ENCODE assay signal across 14 cellular contexts in genomic region chr22:24200616-24201212, GRCh38. TPM values are rescaled to one million over a fixed set of nuclear protein-coding genes. Genes with fewer than 3 reads are reported as not detected.
DNase-seq lines count a peak whose midpoint lies in the region; ATAC-seq and TF ChIP-seq lines count a peak whose summit lies in the region.
"Had no signal": no experiment of that assay in that cellular context is flagged by ENCODE, and none has a peak within 500 bp of the region (broad histone marks: within the 10 kb centered on the region; RNA-seq: fewer than 3 reads in every experiment).

No MANE protein-coding gene starts in this region.

- H4K91ac ChIP-seq in mesenchymal stem cell (ENCODE audit: low read length), result peak overlapping the region; percentile 75

- H4K8ac ChIP-seq in mesenchymal stem cell (ENCODE audit: low read length), result peak overlapping the region; percentile 72

- DNase-seq in AG09309 (ENCODE audit: low read depth), result peak; percentile 17
- DNase-seq in NCI-H226, result peak; percentile 63
- peak; percentile 35 for DNase-seq in mesenchymal stem cell
- DNase-seq in NCI-H2029 treated with DMSO at 0.1 percent for 48 hours (lab: John Stamatoyannopoulos, UW), result no peak
- DNase-seq in stimulated activated naive CD8-positive, alpha-beta T cell treated with anti-CD3 and anti-CD28 coated beads, Interleukin-15, amount 100 ng/mL, for 72 hours, result no peak
- DNase-seq: activated CD8-positive, alpha-beta memory T cell treated with anti-CD3 and anti-CD28 coated beads for 24 hours; head of caudate nucleus; left ventricle myocardium superior had no signal

- H3K14ac ChIP-seq in mesenchymal stem cell (ENCODE audit: low read length in 2 of 2), result no peak overlapping the region

- no peaks in the 10 kb centered on the region for H3K27me3 Mint-ChIP-seq in dendritic cell treated with granulocyte-macrophage colony-stimulating factor and Interleukin-4, amounts not matched to agents 40 ng/mL and 50 ng/mL, for 4 days
- H3K27me3 Mint-ChIP-seq in stimulated activated naive CD8-positive, alpha-beta T cell treated with anti-CD3 and anti-CD28 coated beads, Interleukin-15, amount 100 ng/mL, for 72 hours, result no peaks in the 10 kb centered on the region

- ATAC-seq in HG03457 (IDR thresholded peaks at IDR 0.05; ENCODE audit: unreplicated experiment) (no peak), GM19328 (IDR thresholded peaks at IDR 0.05; ENCODE audit: unreplicated experiment) (no peak)
- ATAC-seq in stimulated activated naive CD8-positive, alpha-beta T cell treated with anti-CD3 and anti-CD28 coated beads, Interleukin-15, amount 100 ng/mL, for 72 hours, result no peak
- ATAC-seq: left ventricle myocardium superior had no signal

- peaks cover 6% of the 10 kb centered on the region for H3K4me1 ChIP-seq in mesenchymal stem cell (ENCODE audit: control insufficient read depth, insufficient read depth, low read depth, low read length)
- H3K4me1 ChIP-seq: neural progenitor cell had no signal

- H2BK12ac ChIP-seq in mesenchymal stem cell (ENCODE audit: low read length in 2 of 2), result peak overlapping the region in 1 of 2 experiments; percentile 17

- no peak overlapping the region for H2AK5ac ChIP-seq in mesenchymal stem cell (ENCODE audit: low read length, severe bottlenecking)

- H3K9ac ChIP-seq in mesenchymal stem cell (ENCODE audit: low read length), result no peak overlapping the region
- H3K9ac ChIP-seq: neural progenitor cell had no signal

- no peaks in the 10 kb centered on the region for H3K9me3 ChIP-seq in mesenchymal stem cell (ENCODE audit: control insufficient read depth, low read length)
- H3K9me3 ChIP-seq: vagina had no signal

- no peak overlapping the region for H3K4ac ChIP-seq in mesenchymal stem cell (ENCODE audit: low read depth in 1 of 2, low read length in 2 of 2)

- intact Hi-C loops in dendritic cell treated with granulocyte-macrophage colony-stimulating factor and Interleukin-4, amounts not matched to agents 40 ng/mL and 50 ng/mL, for 4 days (cut with micrococcal nuclease), result no loop called here

- H3K9me3 Mint-ChIP-seq in dendritic cell treated with granulocyte-macrophage colony-stimulating factor and Interleukin-4, amounts not matched to agents 40 ng/mL and 50 ng/mL, for 4 days, result no peaks in the 10 kb centered on the region
- H3K9me3 Mint-ChIP-seq in stimulated activated naive CD8-positive, alpha-beta T cell treated with anti-CD3 and anti-CD28 coated beads, Interleukin-15, amount 100 ng/mL, for 72 hours, result no peaks in the 10 kb centered on the region
- H3K9me3 Mint-ChIP-seq: activated naive CD4-positive, alpha-beta T cell treated with anti-CD3 and anti-CD28 coated beads, Interleukin-2, amount 50 U/mL, for 24 hours had no signal

- H3K23ac ChIP-seq in mesenchymal stem cell (ENCODE audit: low read length in 2 of 2), result no peak overlapping the region

- no peak overlapping the region for H2AFZ ChIP-seq in mesenchymal stem cell (ENCODE audit: low read depth, low read length)
- H2AFZ ChIP-seq: neural progenitor cell had no signal

- WGBS in mesenchymal stem cell, result 77% methylated on average over 4 of the region's 7 CpGs

- no peak overlapping the region for H3K4me2 ChIP-seq in mesenchymal stem cell (ENCODE audit: low read length, poor library complexity, severe bottlenecking)
- H3K4me2 ChIP-seq: neural progenitor cell had no signal

- H3K36me3 ChIP-seq in mesenchymal stem cell (ENCODE audit: control insufficient read depth in 1 of 2, insufficient read depth in 2 of 2, low read depth in 1 of 2, low read length in 2 of 2), result no peaks in the 10 kb centered on the region
- H3K36me3 ChIP-seq: neural progenitor cell, vagina had no signal

- no peaks in the 10 kb centered on the region for H3K79me1 ChIP-seq in mesenchymal stem cell (replicated peaks; ENCODE audit: low read length, poor library complexity, severe bottlenecking)

- TF ChIP-seq CTCF in AG09309 (IDR thresholded peaks at IDR 0.05; ENCODE audit: control insufficient read depth, insufficient read depth, low read depth, low read length, missing control alignments), result no peak

- peak overlapping the region; percentile 52 for H2BK15ac ChIP-seq in mesenchymal stem cell (ENCODE audit: low read depth, poor library complexity, severe bottlenecking)

- H2BK120ac ChIP-seq in mesenchymal stem cell (ENCODE audit: low read depth, low read length), result no peak overlapping the region

- no peaks in the 10 kb centered on the region for H3K36me3 Mint-ChIP-seq in dendritic cell treated with granulocyte-macrophage colony-stimulating factor and Interleukin-4, amounts not matched to agents 40 ng/mL and 50 ng/mL, for 4 days (ENCODE audit: low read depth)
- H3K36me3 Mint-ChIP-seq: activated naive CD4-positive, alpha-beta T cell treated with anti-CD3 and anti-CD28 coated beads, Interleukin-2, amount 50 U/mL, for 24 hours; neural progenitor cell had no signal

- H3K4me3 Mint-ChIP-seq in dendritic cell treated with granulocyte-macrophage colony-stimulating factor and Interleukin-4, amounts not matched to agents 40 ng/mL and 50 ng/mL, for 4 days, result no peak overlapping the region
- no peak overlapping the region for H3K4me3 Mint-ChIP-seq in stimulated activated naive CD8-positive, alpha-beta T cell treated with anti-CD3 and anti-CD28 coated beads, Interleukin-15, amount 100 ng/mL, for 72 hours
- H3K4me3 Mint-ChIP-seq: activated naive CD4-positive, alpha-beta T cell treated with anti-CD3 and anti-CD28 coated beads, Interleukin-2, amount 50 U/mL, for 24 hours; neural progenitor cell had no signal

- no peak overlapping the region for H2BK5ac ChIP-seq in mesenchymal stem cell (ENCODE audit: low read depth, low read length, poor library complexity, severe bottlenecking)

- peak overlapping the region; percentile 70 for H3K27ac Mint-ChIP-seq in dendritic cell treated with granulocyte-macrophage colony-stimulating factor and Interleukin-4, amounts not matched to agents 40 ng/mL and 50 ng/mL, for 4 days
- H3K27ac Mint-ChIP-seq in stimulated activated naive CD8-positive, alpha-beta T cell treated with anti-CD3 and anti-CD28 coated beads, Interleukin-15, amount 100 ng/mL, for 72 hours, result peak overlapping the region in 1 of 2 donors; percentile 36
- H3K27ac Mint-ChIP-seq: activated naive CD4-positive, alpha-beta T cell treated with anti-CD3 and anti-CD28 coated beads, Interleukin-2, amount 50 U/mL, for 24 hours; neural progenitor cell had no signal

- H3K4me3 ChIP-seq in AG09309 (ENCODE audit: control insufficient read depth, low read depth, low read length), result no peak overlapping the region
- H3K4me3 ChIP-seq in mesenchymal stem cell (ENCODE audit: insufficient read depth in 1 of 2, low read depth in 1 of 2, low read length in 2 of 2), result no peak overlapping the region
- H3K4me3 ChIP-seq: neural progenitor cell, vagina had no signal

- H3K27me3 ChIP-seq in mesenchymal stem cell (ENCODE audit: control insufficient read depth in 1 of 2, insufficient read depth in 1 of 2, low read length in 2 of 2), result no peaks in the 10 kb centered on the region
- H3K27me3 ChIP-seq: neural progenitor cell, vagina had no signal

- peak overlapping the region; percentile 18 for H3K27ac ChIP-seq in mesenchymal stem cell (ENCODE audit: low read length, poor library complexity, severe bottlenecking)
- H3K27ac ChIP-seq: neural progenitor cell, vagina had no signal

- peak overlapping the region in 1 of 2 experiments; percentile 54 for H3K18ac ChIP-seq in mesenchymal stem cell (ENCODE audit: low read depth in 1 of 2, low read length in 2 of 2)

- H3K4me1 Mint-ChIP-seq in dendritic cell treated with granulocyte-macrophage colony-stimulating factor and Interleukin-4, amounts not matched to agents 40 ng/mL and 50 ng/mL, for 4 days (ENCODE audit: low read depth), result peaks cover 78% of the 10 kb centered on the region
- peaks cover 8% of the 10 kb centered on the region for H3K4me1 Mint-ChIP-seq in stimulated activated naive CD8-positive, alpha-beta T cell treated with anti-CD3 and anti-CD28 coated beads, Interleukin-15, amount 100 ng/mL, for 72 hours
- H3K4me1 Mint-ChIP-seq: activated naive CD4-positive, alpha-beta T cell treated with anti-CD3 and anti-CD28 coated beads, Interleukin-2, amount 50 U/mL, for 24 hours had no signal

RNA-seq across cellular contexts. Expression of gene SUSD2, which starts 19.4 kb away (rescaled TPM):
- polyA plus RNA-seq in mesenchymal stem cell (2013, experiment 1 of 2), result 19.4 TPM
- 19.1 TPM for polyA plus RNA-seq in mesenchymal stem cell (2013, experiment 2 of 2)

RNA-seq across cellular contexts. Expression of gene GGT5, which starts 44.2 kb away (rescaled TPM):
- 181 TPM for polyA plus RNA-seq in mesenchymal stem cell (2013, experiment 1 of 2)
- 135 TPM for polyA plus RNA-seq in mesenchymal stem cell (2013, experiment 2 of 2)

Comparison
In these comparisons a context has a peak if more than half of its experiments do, and no peak if none do; other contexts are left out.
1. DNase-seq: peak in AG09309 (single experiment), NCI-H226 (single experiment) and mesenchymal stem cell (single experiment); none in NCI-H2029 treated with DMSO at 0.1 percent for 48 hours (single experiment) and stimulated activated naive CD8-positive, alpha-beta T cell treated with anti-CD3 and anti-CD28 coated beads, Interleukin-15, amount 100 ng/mL, for 72 hours (0 of 2).